Comparison of ENCODE assay signal across 21 cellular contexts in genomic region chr5:31770157-31770556, GRCh38.
A peak's percentile ranks its signal among the peaks of the same experiment; 100 is the strongest.
DNase-seq lines count a peak whose midpoint lies in the region; ATAC-seq and TF ChIP-seq lines count a peak whose summit lies in the region.
"Had no signal": no experiment of that assay in that cellular context is flagged by ENCODE, and none has a peak within 500 bp of the region (broad histone marks: within the 10 kb centered on the region; RNA-seq: fewer than 3 reads in every experiment).

No MANE protein-coding gene starts in this region.

- DNase-seq in heart right ventricle = no peak
- DNase-seq in left ventricle myocardium superior = no peak
- peak in 3 of 61 donors; percentile 17 to 22 (median 20) for DNase-seq in caudate nucleus (lab: John Stamatoyannopoulos, UW)
- peak; percentile 3 for DNase-seq in kidney tubule cell (ENCODE audit: low spot score)
- DNase-seq in GF-D8 (lab: John Stamatoyannopoulos, UW) = no peak
- DNase-seq in SW480 (ENCODE audit: low spot score) = no peak
- DNase-seq: 8988T, DMS79 treated with DMSO at 0.1 percent for 48 hours, KBM-7, NCI-H1417, NCI-H187, NCI-H226, NCI-H524, NCI-H82, PC-9 had no signal

- H3K9me3 ChIP-seq in heart right ventricle = peaks cover 0 to 18% (median 0%) of the 10 kb centered on the region in 11 donors
- H3K9me3 ChIP-seq: HAP-1, SJSA1 had no signal

- ATAC-seq in heart right ventricle = peak in 1 of 8 donors; percentile 13
- ATAC-seq in left ventricle myocardium superior = no peak
- no peak for ATAC-seq in activated CD4-positive, CD25-positive, alpha-beta regulatory T cell treated with anti-CD3 and anti-CD28 coated beads, Interleukin-2, amount 50 U/mL, for 24 hours
- ATAC-seq in GM18505 (IDR thresholded peaks at IDR 0.05; ENCODE audit: unreplicated experiment) = no peak
- ATAC-seq: HepG2 had no signal

- WGBS in heart right ventricle, 2 donors = 40 to 49% methylated on average over 4 of the region's 4 CpGs

- H3K27me3 ChIP-seq in heart right ventricle = no peaks in the 10 kb centered on the region
- H3K27me3 ChIP-seq: SJSA1 had no signal

- no peak for TF ChIP-seq POLR2A in GM18505 (IDR thresholded peaks at IDR 0.05; ENCODE audit: borderline replicate concordance, extremely low read depth, insufficient read depth, insufficient read length)

- H3K27ac ChIP-seq in heart right ventricle (peak overlapping the region in 7 of 10 donors; percentile 11 to 74 (median 22)), caudate nucleus (ENCODE audit: low read depth, low read length) (peak overlapping the region; percentile 63)
- H3K27ac ChIP-seq: PC-9, RWPE1, SJSA1 had no signal

- no peak overlapping the region for H3K4me3 ChIP-seq in heart right ventricle
- H3K4me3 ChIP-seq: HAP-1, PC-9, SJSA1 had no signal

- TF ChIP-seq CTCF in heart right ventricle (IDR thresholded peaks at IDR 0.05) = no peak

- intact Hi-C loops in heart right ventricle (cut with DNase I) (loop anchor here in 1 of 10 donors (10.0 kb wide), 1 partner anchor 85 kb away; no protein-coding TSS in a partner anchor), left ventricle myocardium superior (cut with micrococcal nuclease) (no loop called here)

- no peaks in the 10 kb centered on the region for H3K36me3 ChIP-seq in heart right ventricle
- H3K36me3 ChIP-seq: HAP-1, SJSA1 had no signal

- peaks cover 0 to 75% (median 37%) of the 10 kb centered on the region in 9 donors for H3K4me1 ChIP-seq in heart right ventricle
- H3K4me1 ChIP-seq: HAP-1, SJSA1 had no signal
